Comparison of ENCODE assay signal across 8 cellular contexts in genomic region chr14:51776102-51776894, GRCh38.
DNase-seq lines count a peak whose midpoint lies in the region; ATAC-seq and TF ChIP-seq lines count a peak whose summit lies in the region.

No MANE protein-coding gene starts in this region.

- H4K20me1 ChIP-seq in mammary epithelial cell (ENCODE audit: insufficient read depth, low read length), result no peaks in the 10 kb centered on the region

- H3K27me3 ChIP-seq in mammary epithelial cell (ENCODE audit: insufficient read depth, low read length), result no peaks in the 10 kb centered on the region

- H3K9ac ChIP-seq in mammary epithelial cell (ENCODE audit: insufficient read depth, low read length), result no peak overlapping the region

- H3K4me3 Mint-ChIP-seq in immature natural killer cell, result no peak overlapping the region

- peak; percentile 49 to 77 for TF ChIP-seq CTCF in mammary epithelial cell (conservative IDR thresholded peaks at IDR 0.05 in 1 of 2, IDR thresholded peaks at IDR 0.05 in 1 of 2; ENCODE audit: extremely low read depth in 1 of 2, insufficient read depth in 1 of 2, low read depth in 1 of 2, low read length in 2 of 2)

- H2AFZ ChIP-seq in mammary epithelial cell (ENCODE audit: low read depth, low read length), result peak overlapping the region; percentile 86

- BruUV-seq in mammary epithelial cell (replicated peaks; lab: Mats Ljungman, UMichigan), result no TSS peak

- no peaks in the 10 kb centered on the region for H3K36me3 ChIP-seq in mammary epithelial cell (ENCODE audit: insufficient read depth, low read length)

- H3K4me1 Mint-ChIP-seq in immature natural killer cell, result peaks cover 6 to 10% of the 10 kb centered on the region in 2 donors

- dilution Hi-C loops in mammary epithelial cell (cut with HindIII; ENCODE audit: low sequenced_read_pairs), result no loop called here

- peak overlapping the region; percentile 33 to 39 (median 35) for H3K4me3 ChIP-seq in mammary epithelial cell (replicated peaks in 1 of 3; ENCODE audit: insufficient read depth in 1 of 3, low read depth in 2 of 3, low read length in 3 of 3)

- intact Hi-C loops in mammary epithelial cell (cut with micrococcal nuclease), result loop anchor here (1.0 to 10.0 kb wide), 4 partner anchors 123 to 493 kb away; no protein-coding TSS in a partner anchor

- WGBS in mammary epithelial cell (ENCODE audit: low coverage, missing lambda C conversion rate), result 27% methylated on average over 13 of the region's 13 CpGs

- DNase-seq in activated gamma-delta T cell treated with Interleukin-2 at 50 U/mL for 16 hours, result peak; percentile 20
- no peak for DNase-seq in activated gamma-delta T cell (lab: John Stamatoyannopoulos, UW)
- peak; percentile 84 to 88 for DNase-seq in Kasumi-1 (lab: John Stamatoyannopoulos, UW)
- peak; percentile 82 for DNase-seq in SK-N-DZ (ENCODE audit: low spot score)
- peak; percentile 55 for DNase-seq in mammary epithelial cell
- peak in 2 of 3 donors; percentile 19 to 32 for DNase-seq in immature natural killer cell
- peak; percentile 30 to 38 for DNase-seq in stimulated activated CD4-positive, alpha-beta T cell treated with anti-CD3 and anti-CD28 coated beads, Interleukin-2, amount 100 ng/mL, for 24 hours

- H3K9me3 ChIP-seq in mammary epithelial cell (replicated peaks; ENCODE audit: insufficient read depth, low read length), result no peaks in the 10 kb centered on the region

- H3K9me3 Mint-ChIP-seq in immature natural killer cell, result no peaks in the 10 kb centered on the region

- H3K27me3 Mint-ChIP-seq in immature natural killer cell (ENCODE audit: low read depth in 3 of 3), result peaks cover 3 to 7% (median 7%) of the 10 kb centered on the region in 3 donors

- no peak overlapping the region for H3K27ac Mint-ChIP-seq in immature natural killer cell

- H3K36me3 Mint-ChIP-seq in immature natural killer cell, result no peaks in the 10 kb centered on the region

- H3K4me1 ChIP-seq in mammary epithelial cell (ENCODE audit: insufficient read depth, low read length), result peaks cover 7% of the 10 kb centered on the region

- no peak overlapping the region for H3K27ac ChIP-seq in mammary epithelial cell (ENCODE audit: insufficient read depth, low read depth, low read length)

- no peak for ATAC-seq in HG02678 (IDR thresholded peaks at IDR 0.05; ENCODE audit: unreplicated experiment)

- peak overlapping the region; percentile 72 for H3K4me2 ChIP-seq in mammary epithelial cell (ENCODE audit: insufficient read depth, low read depth, low read length)

- CTCF ChIA-PET in mammary epithelial cell (lab: Charles Lee; ENCODE audit: low non-redundant PET), result interaction anchor here (0.6 to 1.0 kb wide), 2 partner anchors 54 to 224 kb away, joined by 3 to 9 read pairs; no protein-coding TSS in a partner anchor

- H3K79me2 ChIP-seq in mammary epithelial cell (ENCODE audit: insufficient read depth, low read length), result no peaks in the 10 kb centered on the region

- in situ Hi-C loops in mammary epithelial cell (cut with MboI; ENCODE audit: low sequenced_read_pairs in 2 of 2), result loop anchor here (5.0 to 25.0 kb wide), 4 partner anchors 211 to 839 kb away; partner anchors contain the start of genes PYGL (in 1 of the 2) and RTRAF (in 1 of the 2)
